Comparison of ENCODE assay signal across 8 cellular contexts in genomic region chr5:132410451-132411381, GRCh38. TPM values are rescaled to one million over a fixed set of nuclear protein-coding genes. Genes with fewer than 3 reads are reported as not detected.
DNase-seq lines count a peak whose midpoint lies in the region; ATAC-seq and TF ChIP-seq lines count a peak whose summit lies in the region.

No MANE protein-coding gene starts in this region.

- H2BK12ac ChIP-seq in trophoblast cell (ENCODE audit: low read length): peak overlapping the region; percentile 42

- H4K8ac ChIP-seq in trophoblast cell (ENCODE audit: low read depth, low read length): peak overlapping the region; percentile 77

- no peak overlapping the region for H4K12ac ChIP-seq in trophoblast cell (ENCODE audit: low read depth, low read length)

- peak overlapping the region; percentile 99 for H3K27ac Mint-ChIP-seq in activated naive CD4-positive, alpha-beta T cell treated with anti-CD3 and anti-CD28 coated beads, Interleukin-2, amount 50 U/mL, for 72 hours

- WGBS in trophoblast cell (ENCODE audit: extremely low coverage, insufficient coverage, insufficient read length): no CpG with 5 or more reads among the region's 92 CpGs
- 1 to 2% methylated on average over 10 to 30 of the region's 92 CpGs for WGBS in upper lobe of left lung, 2 donors

- TF ChIP-seq CTCF in upper lobe of left lung (IDR thresholded peaks at IDR 0.05): peak in 5 of 6 experiments; percentile 63 to 83 (median 76)

- intact Hi-C loops in Right ventricle myocardium superior (cut with DNase I): no loop called here

- no peaks in the 10 kb centered on the region for H4K20me1 ChIP-seq in Karpas-422 (ENCODE audit: insufficient read depth, low read depth, low read length)

- H2BK5ac ChIP-seq in trophoblast cell (ENCODE audit: low read depth, low read length, poor library complexity): peak overlapping the region; percentile 36

- H3K36me3 Mint-ChIP-seq in activated naive CD4-positive, alpha-beta T cell treated with anti-CD3 and anti-CD28 coated beads, Interleukin-2, amount 50 U/mL, for 72 hours: peaks cover 16 to 32% of the 10 kb centered on the region in 2 donors

- H3K27ac ChIP-seq in Karpas-422 (ENCODE audit: low read length) (no peak overlapping the region), trophoblast cell (ENCODE audit: low read depth, low read length) (peak overlapping the region; percentile 57), upper lobe of left lung (peak overlapping the region; percentile 94 to 100 (median 99))

- H3K23ac ChIP-seq in trophoblast cell (ENCODE audit: low read length): no peak overlapping the region

- peak overlapping the region; percentile 94 for H2AFZ ChIP-seq in Karpas-422 (ENCODE audit: low read length)
- H2AFZ ChIP-seq in trophoblast cell (ENCODE audit: insufficient read depth, low read length, poor library complexity): peak overlapping the region; percentile 73

- peak in 3 of 4 donors; percentile 62 to 93 (median 90) for TF ChIP-seq POLR2A in upper lobe of left lung (IDR thresholded peaks at IDR 0.05)

- H3K9ac ChIP-seq in Karpas-422 (ENCODE audit: low read length) (peak overlapping the region; percentile 74), trophoblast cell (ENCODE audit: low read length) (peak overlapping the region; percentile 36)

- H3K4ac ChIP-seq in trophoblast cell (ENCODE audit: low read depth, low read length): no peak overlapping the region

- H3K14ac ChIP-seq in trophoblast cell (ENCODE audit: low read length): peak overlapping the region; percentile 62

- peak overlapping the region; percentile 34 for H3K18ac ChIP-seq in trophoblast cell (ENCODE audit: low read length)

- DNase-seq in GM04504 (ENCODE audit: low read depth): peak; percentile 55
- peak; percentile 90 for DNase-seq in Karpas-422
- DNase-seq in activated naive CD4-positive, alpha-beta T cell treated with anti-CD3 and anti-CD28 coated beads, Interleukin-2, amount 50 U/mL, for 72 hours (ENCODE audit: low spot score in 2 of 2): peak; percentile 86
- peak; percentile 93 for DNase-seq in Right ventricle myocardium superior
- DNase-seq in trophoblast cell: peak; percentile 86 to 91
- DNase-seq in upper lobe of left lung: peak; percentile 87 to 96

- H3K9me3 ChIP-seq in Karpas-422 (ENCODE audit: low read length): no peaks in the 10 kb centered on the region
- peaks cover 1% of the 10 kb centered on the region for H3K9me3 ChIP-seq in trophoblast cell (ENCODE audit: insufficient read depth, low read depth, low read length)
- H3K9me3 ChIP-seq in upper lobe of left lung: no peaks in the 10 kb centered on the region

- H3K9me3 Mint-ChIP-seq in activated naive CD4-positive, alpha-beta T cell treated with anti-CD3 and anti-CD28 coated beads, Interleukin-2, amount 50 U/mL, for 72 hours: peaks cover 0 to 7% of the 10 kb centered on the region in 2 donors

- H3K4me2 ChIP-seq in Karpas-422 (ENCODE audit: low read depth, low read length, poor library complexity, severe bottlenecking) (peak overlapping the region; percentile 82), trophoblast cell (ENCODE audit: low read length) (peak overlapping the region; percentile 74)

- TF ChIP-seq EP300 in upper lobe of left lung (IDR thresholded peaks at IDR 0.05): peak in 1 of 4 donors; percentile 13

- H4K91ac ChIP-seq in trophoblast cell (ENCODE audit: low read depth, low read length): peak overlapping the region; percentile 82

- peaks cover 5% of the 10 kb centered on the region for H3K79me1 ChIP-seq in trophoblast cell (ENCODE audit: low read length)

- H2BK120ac ChIP-seq in trophoblast cell (ENCODE audit: insufficient read depth, low read length, poor library complexity): peak overlapping the region; percentile 58

- H3K4me3 ChIP-seq in Karpas-422 (ENCODE audit: low read length): peak overlapping the region; percentile 73
- peak overlapping the region; percentile 76 for H3K4me3 ChIP-seq in trophoblast cell (ENCODE audit: low read depth, low read length)
- H3K4me3 ChIP-seq in upper lobe of left lung: peak overlapping the region; percentile 42 to 79 (median 64)

- ATAC-seq in GM21825 (IDR thresholded peaks at IDR 0.05; ENCODE audit: unreplicated experiment) (peak; percentile 64), SK-N-SH treated with all-trans-retinoic acid at 6 μM for 48 hours (peak; percentile 88), Right ventricle myocardium superior (ENCODE audit: poor library complexity) (peak; percentile 84), upper lobe of left lung (ENCODE audit: low FRiP score in 2 of 2) (peak; percentile 88 to 90)
- peak; percentile 77 to 89 for ATAC-seq in activated naive CD4-positive, alpha-beta T cell treated with anti-CD3 and anti-CD28 coated beads, Interleukin-2, amount 50 U/mL, for 72 hours

- H3K36me3 ChIP-seq in Karpas-422 (ENCODE audit: insufficient read depth, low read length): no peaks in the 10 kb centered on the region
- H3K36me3 ChIP-seq in trophoblast cell (ENCODE audit: control insufficient read depth in 1 of 2, insufficient read depth in 2 of 2, low read length in 2 of 2): no peaks in the 10 kb centered on the region
- no peaks in the 10 kb centered on the region for H3K36me3 ChIP-seq in upper lobe of left lung

- no peaks in the 10 kb centered on the region for H3K79me2 ChIP-seq in Karpas-422 (ENCODE audit: low read length)
- no peaks in the 10 kb centered on the region for H3K79me2 ChIP-seq in trophoblast cell (ENCODE audit: control insufficient read depth, insufficient read depth, low read length, poor library complexity)

- no peaks in the 10 kb centered on the region for H3K27me3 ChIP-seq in Karpas-422 (ENCODE audit: low read length)
- no peaks in the 10 kb centered on the region for H3K27me3 ChIP-seq in trophoblast cell (ENCODE audit: insufficient read depth, low read length)
- H3K27me3 ChIP-seq in upper lobe of left lung: no peaks in the 10 kb centered on the region

- H3K9me2 ChIP-seq in Karpas-422 (replicated peaks; ENCODE audit: insufficient read depth, low read length): no peaks in the 10 kb centered on the region

- H3K4me1 ChIP-seq in Karpas-422 (ENCODE audit: low read length) (peaks cover 31% of the 10 kb centered on the region), trophoblast cell (ENCODE audit: control insufficient read depth in 1 of 2, insufficient read depth in 2 of 2, low read length in 2 of 2) (peaks cover 8 to 9% of the 10 kb centered on the region in 2 experiments), upper lobe of left lung (peaks cover 47 to 55% (median 52%) of the 10 kb centered on the region in 4 donors)

- no peak overlapping the region for H2AK5ac ChIP-seq in trophoblast cell (ENCODE audit: low read length)

TF ChIP-seq in SK-N-SH treated with all-trans-retinoic acid at 6 μM for 48 hours, 23 proteins besides CTCF, POLR2A, EP300 and RAD21 (continues in another document):
- TF ChIP-seq CREB5 (CRISPR knock-in tag; IDR thresholded peaks at IDR 0.05; ENCODE audit: low read depth): no peak
- TF ChIP-seq ESRRG (CRISPR knock-in tag; IDR thresholded peaks at IDR 0.05): no peak
- no peak for TF ChIP-seq ZNF565 (CRISPR knock-in tag; conservative IDR thresholded peaks at IDR 0.05; ENCODE audit: low read depth)
- TF ChIP-seq PATZ1 (CRISPR knock-in tag; IDR thresholded peaks at IDR 0.05; ENCODE audit: borderline replicate concordance): no peak
- no peak for TF ChIP-seq ZNF70 (CRISPR knock-in tag; IDR thresholded peaks at IDR 0.05)
- TF ChIP-seq RARB (CRISPR knock-in tag; IDR thresholded peaks at IDR 0.05): no peak
- no peak for TF ChIP-seq GLIS3 (CRISPR knock-in tag; IDR thresholded peaks at IDR 0.05)

RNA-seq across cellular contexts. Expression of gene SLC22A5, which starts 41.2 kb away (rescaled TPM):
- total RNA-seq in Karpas-422 (2014; rRNA removed; shearing (Covaris generic); ENCODE audit: low replicate concordance): 1.3 and 5.2 TPM in 2 replicates
- total RNA-seq in activated naive CD4-positive, alpha-beta T cell treated with anti-CD3 and anti-CD28 coated beads, Interleukin-2, amount 50 U/mL, for 72 hours: 1 to 10 TPM; 3.1 to 5.5 TPM
- 22.7 TPM for total RNA-seq in Right ventricle myocardium superior
- 6.1 and 6.6 TPM in 2 replicates for polyA plus RNA-seq in trophoblast cell (2013)
- total RNA-seq in upper lobe of left lung: 10 to 100 TPM in 4 of 6 donors, 1 to 10 TPM in 2; 7.9 to 22.0 (median 12.7) TPM
